ENCODE assay signal across 16 cellular contexts in genomic region chr19:47486900-47487299, GRCh38. TPM values are rescaled to one million over a fixed set of nuclear protein-coding genes. Genes with fewer than 3 reads are reported as not detected.
DNase-seq lines count a peak whose midpoint lies in the region; ATAC-seq and TF ChIP-seq lines count a peak whose summit lies in the region.
"Had no signal": no experiment of that assay in that cellular context is flagged by ENCODE, and none has a peak within 500 bp of the region (broad histone marks: within the 10 kb centered on the region; RNA-seq: fewer than 3 reads in every experiment).

No MANE protein-coding gene starts in this region.

- H3K4me1 ChIP-seq in cardiac muscle cell (ENCODE audit: low read depth), result no peaks in the 10 kb centered on the region

- no peaks in the 10 kb centered on the region for H3K9me3 ChIP-seq in cardiac muscle cell (ENCODE audit: low read depth)
- H3K9me3 ChIP-seq: heart left ventricle had no signal

- H3K27me3 ChIP-seq in cardiac muscle cell, result no peaks in the 10 kb centered on the region
- H3K27me3 ChIP-seq: heart left ventricle had no signal

- H3K27me3 Mint-ChIP-seq in brain, result peaks cover 8% of the 10 kb centered on the region
- no peaks in the 10 kb centered on the region for H3K27me3 Mint-ChIP-seq in stimulated activated naive CD8-positive, alpha-beta T cell treated with anti-CD3 and anti-CD28 coated beads, Interleukin-15, amount 100 ng/mL, for 72 hours

- H3K36me3 Mint-ChIP-seq in brain, result peaks cover 7% of the 10 kb centered on the region

- H3K4me1 Mint-ChIP-seq in brain, result peaks cover 39% of the 10 kb centered on the region
- H3K4me1 Mint-ChIP-seq in stimulated activated naive CD8-positive, alpha-beta T cell treated with anti-CD3 and anti-CD28 coated beads, Interleukin-15, amount 100 ng/mL, for 72 hours, result peaks cover 67% of the 10 kb centered on the region

- peak overlapping the region in 3 of 5 experiments; percentile 16 to 32 (median 27) for H3K4me3 Mint-ChIP-seq in brain
- H3K4me3 Mint-ChIP-seq in stimulated activated naive CD8-positive, alpha-beta T cell treated with anti-CD3 and anti-CD28 coated beads, Interleukin-15, amount 100 ng/mL, for 72 hours, result peak overlapping the region; percentile 62 to 90

- no peak overlapping the region for H3K4me3 ChIP-seq in cardiac muscle cell
- H3K4me3 ChIP-seq: heart left ventricle had no signal

- peaks cover 0 to 3% (median 0%) of the 10 kb centered on the region in 5 experiments for H3K9me3 Mint-ChIP-seq in brain
- no peaks in the 10 kb centered on the region for H3K9me3 Mint-ChIP-seq in stimulated activated naive CD8-positive, alpha-beta T cell treated with anti-CD3 and anti-CD28 coated beads, Interleukin-15, amount 100 ng/mL, for 72 hours

- no peak for TF ChIP-seq CTCF in cardiac muscle cell (IDR thresholded peaks at IDR 0.05; ENCODE audit: low read depth, low read length)
- TF ChIP-seq CTCF in brain (conservative IDR thresholded peaks at IDR 0.05), result no peak

- H3K27ac ChIP-seq in cardiac muscle cell, result peak overlapping the region; percentile 35

- H3K36me3 ChIP-seq in cardiac muscle cell, result peaks cover 2% of the 10 kb centered on the region

- peak overlapping the region; percentile 41 to 99 (median 46) for H3K27ac Mint-ChIP-seq in brain
- peak overlapping the region; percentile 61 to 78 for H3K27ac Mint-ChIP-seq in stimulated activated naive CD8-positive, alpha-beta T cell treated with anti-CD3 and anti-CD28 coated beads, Interleukin-15, amount 100 ng/mL, for 72 hours

- intact Hi-C loops in cardiac septum (cut with DNase I), result no loop called here

- DNase-seq in cardiac muscle cell (ENCODE audit: low read depth in 1 of 2, low spot score in 1 of 2) (no peak), cardiac septum (ENCODE audit: low spot score) (no peak), NCI-H524 treated with DMSO at 0.1 percent for 48 hours (lab: John Stamatoyannopoulos, UW) (peak; percentile 17), NCI-H2107 treated with DMSO at 0.1 percent for 48 hours (lab: John Stamatoyannopoulos, UW; ENCODE audit: unreplicated experiment) (no peak), NCI-H1436 treated with DMSO at 0.1 percent for 48 hours (lab: John Stamatoyannopoulos, UW) (no peak), glomerular visceral epithelial cell (ENCODE audit: extremely low spot score) (no peak)
- DNase-seq in stimulated activated naive CD8-positive, alpha-beta T cell treated with anti-CD3 and anti-CD28 coated beads, Interleukin-15, amount 100 ng/mL, for 72 hours, result no peak
- DNase-seq: activated gamma-delta T cell treated with Interleukin-2 at 50 U/mL for 16 hours; cerebellar nuclear complex; left cardiac atrium; stimulated activated CD4-positive, alpha-beta T cell treated with anti-CD3 and anti-CD28 coated beads, Interleukin-4, amount 100 ng/mL, for 1 hour; stimulated activated naive CD4-positive, alpha-beta T cell had no signal

- no peak for ATAC-seq in stimulated activated naive CD8-positive, alpha-beta T cell treated with anti-CD3 and anti-CD28 coated beads, Interleukin-15, amount 100 ng/mL, for 72 hours
- ATAC-seq: heart left ventricle, left cardiac atrium, sciatic nerve had no signal

RNA-seq across cellular contexts. Expression of gene KPTN, which starts 2.9 kb away (rescaled TPM):
- total RNA-seq in cardiac muscle cell (10.2 and 10.4 TPM in 2 replicates), cardiac septum (5.2 TPM)
- polyA plus RNA-seq in cardiac muscle cell (15.5 and 20.6 TPM in 2 replicates), brain (ENCODE audit: insufficient read depth, low read depth, low replicate concordance) (28.1 TPM)

RNA-seq across cellular contexts. Expression of gene SLC8A2, which starts 15.2 kb away (rescaled TPM):
- total RNA-seq in cardiac muscle cell, result 3.7 and 4.6 TPM in 2 replicates
- polyA plus RNA-seq in cardiac muscle cell, result 0.67 and 0.99 TPM in 2 replicates
- total RNA-seq in cardiac septum, result 0.59 TPM
- 23.3 TPM for polyA plus RNA-seq in brain (ENCODE audit: insufficient read depth, low read depth, low replicate concordance)
- total RNA-seq: M059J, sciatic nerve had no signal

RNA-seq across cellular contexts. Expression of gene NAPA, which starts 28.0 kb away (rescaled TPM):
- 62.5 and 108 TPM in 2 replicates for total RNA-seq in cardiac muscle cell
- 123 and 173 TPM in 2 replicates for polyA plus RNA-seq in cardiac muscle cell
- total RNA-seq in cardiac septum, result 112 TPM
- 248 TPM for polyA plus RNA-seq in brain (ENCODE audit: insufficient read depth, low read depth, low replicate concordance)
